Comparison of ENCODE assay signal across 12 cellular contexts in genomic region chr11:117979481-117980211, GRCh38. TPM values are rescaled to one million over a fixed set of nuclear protein-coding genes. Genes with fewer than 3 reads are reported as not detected.
DNase-seq lines count a peak whose midpoint lies in the region; ATAC-seq and TF ChIP-seq lines count a peak whose summit lies in the region.
"Had no signal": no experiment of that assay in that cellular context is flagged by ENCODE, and none has a peak within 500 bp of the region (broad histone marks: within the 10 kb centered on the region; RNA-seq: fewer than 3 reads in every experiment).

No MANE protein-coding gene starts in this region.

- H3K27me3 Mint-ChIP-seq in T-cell = no peaks in the 10 kb centered on the region

- H3K14ac ChIP-seq in neuronal stem cell (ENCODE audit: low read length) = no peak overlapping the region

- H3K9me3 ChIP-seq in vagina = no peaks in the 10 kb centered on the region
- no peaks in the 10 kb centered on the region for H3K9me3 ChIP-seq in neuronal stem cell (replicated peaks in 1 of 2; ENCODE audit: control insufficient read depth in 2 of 2, insufficient read depth in 1 of 2, low read depth in 1 of 2, low read length in 2 of 2)

- no peak overlapping the region for H3K4me2 ChIP-seq in neuronal stem cell (ENCODE audit: insufficient read depth, low read length, poor library complexity, severe bottlenecking)

- no peak overlapping the region for H2BK120ac ChIP-seq in neuronal stem cell (ENCODE audit: low read depth, low read length)

- no peak overlapping the region for H2BK5ac ChIP-seq in neuronal stem cell (ENCODE audit: low read length)

- H2AFZ ChIP-seq in neuronal stem cell (ENCODE audit: low read length) = no peak overlapping the region

- H3K4me3 ChIP-seq in vagina = no peak overlapping the region
- H3K4me3 ChIP-seq in neuronal stem cell (ENCODE audit: low read length in 2 of 2) = no peak overlapping the region

- no peak overlapping the region for H4K91ac ChIP-seq in neuronal stem cell (ENCODE audit: low read depth, low read length, poor library complexity)

- no peak overlapping the region for H2AK5ac ChIP-seq in neuronal stem cell (ENCODE audit: low read depth, low read length)

- POLR2A ChIA-PET in T-cell (lab: Charles Lee) = interaction anchor here in 1 of 2 donors (0.5 kb wide), 1 partner anchor 998 kb away, joined by 5 read pairs; no protein-coding TSS in a partner anchor

- no peak overlapping the region for H3K23ac ChIP-seq in neuronal stem cell (ENCODE audit: low read depth, low read length, poor library complexity)

- H2BK12ac ChIP-seq in neuronal stem cell (ENCODE audit: low read length) = no peak overlapping the region

- no peak overlapping the region for H3K18ac ChIP-seq in neuronal stem cell (ENCODE audit: low read length)

- no peaks in the 10 kb centered on the region for H3K9me3 Mint-ChIP-seq in T-cell

- no peaks in the 10 kb centered on the region for H3K27me3 ChIP-seq in vagina
- H3K27me3 ChIP-seq in neuronal stem cell (ENCODE audit: control insufficient read depth in 3 of 3, insufficient read depth in 3 of 3, low read depth in 1 of 3, low read length in 3 of 3) = peaks cover 0 to 14% (median 0%) of the 10 kb centered on the region in 3 experiments

- peak; percentile 79 for DNase-seq in Ammon's horn (ENCODE audit: low spot score)
- peak in 2 of 34 experiments; percentile 7 to 26 for DNase-seq in T-cell
- DNase-seq in left lobe of liver (ENCODE audit: low spot score) = no peak
- DNase-seq in NCI-H2227 (lab: John Stamatoyannopoulos, UW; ENCODE audit: unreplicated experiment) = no peak
- DNase-seq in vagina (ENCODE audit: extremely low spot score in 2 of 2) = no peak
- no peak for DNase-seq in EL
- DNase-seq in neuronal stem cell (ENCODE audit: low spot score) = no peak
- DNase-seq: Calu3, GOT3, NCI-H1694 treated with DMSO at 0.1 percent for 48 hours had no signal

- no peak overlapping the region for H2BK15ac ChIP-seq in neuronal stem cell (ENCODE audit: low read length)

- H3K27ac ChIP-seq in vagina (no peak overlapping the region), neuronal stem cell (replicated peaks; ENCODE audit: low read length) (no peak overlapping the region)
- H3K27ac ChIP-seq: VCaP had no signal

- no peak overlapping the region for H3K4ac ChIP-seq in neuronal stem cell (ENCODE audit: low read length)

- peaks cover 62 to 81% (median 75%) of the 10 kb centered on the region in 3 donors for H3K4me1 Mint-ChIP-seq in T-cell

- no CpG with 5 or more reads among the region's 7 CpGs for WGBS in neuronal stem cell (ENCODE audit: extremely low coverage in 2 of 2, insufficient read length in 2 of 2, insufficient replicate concordance in 1 of 2), 2 donors

- peak; percentile 69 for ATAC-seq in GM19438 (IDR thresholded peaks at IDR 0.05; ENCODE audit: low read depth, unreplicated experiment)
- ATAC-seq in T-cell (replicated peaks in 1 of 4) = peak; percentile 29 to 72 (median 59)
- peak; percentile 56 for ATAC-seq in left lobe of liver

- H3K9ac ChIP-seq in neuronal stem cell (ENCODE audit: low read depth, low read length, poor library complexity) = no peak overlapping the region

- H4K8ac ChIP-seq in neuronal stem cell (ENCODE audit: low read depth, low read length) = no peak overlapping the region

- no peak for TF ChIP-seq POLR2A in vagina (IDR thresholded peaks at IDR 0.05)

- H3K4me3 Mint-ChIP-seq in T-cell = peak overlapping the region; percentile 6 to 46 (median 26)

- TF ChIP-seq CTCF in vagina (IDR thresholded peaks at IDR 0.05) = no peak

- intact Hi-C loops in vagina (cut with DNase I) = no loop called here

- H3K79me1 ChIP-seq in neuronal stem cell (ENCODE audit: low read depth, low read length) = no peaks in the 10 kb centered on the region

- peaks cover 13% of the 10 kb centered on the region for H3K36me3 Mint-ChIP-seq in T-cell

- H3K27ac Mint-ChIP-seq in T-cell = peak overlapping the region; percentile 80

- H3K36me3 ChIP-seq in vagina (no peaks in the 10 kb centered on the region), neuronal stem cell (replicated peaks in 1 of 2; ENCODE audit: control insufficient read depth in 2 of 2, insufficient read depth in 2 of 2, low read length in 2 of 2) (no peaks in the 10 kb centered on the region)

- H3K4me1 ChIP-seq in vagina (no peaks in the 10 kb centered on the region), neuronal stem cell (ENCODE audit: control insufficient read depth in 2 of 2, insufficient read depth in 1 of 2, low read depth in 1 of 2, low read length in 2 of 2) (no peaks in the 10 kb centered on the region)

- CTCF ChIA-PET in T-cell (lab: Charles Lee) = interaction anchor here in 1 of 2 donors (0.8 to 1.7 kb wide), 3 partner anchors 19 to 33 kb away, joined by 3 to 5 read pairs (median 5); no protein-coding TSS in a partner anchor

RNA-seq across cellular contexts. Expression of gene IL10RA, which starts 6.5 kb away (rescaled TPM):
- total RNA-seq in T-cell (100 to 1,000 TPM; 195 to 450 (median 375) TPM), left lobe of liver (7.8 TPM), vagina (29.0 TPM)
- polyA plus RNA-seq in neuronal stem cell (2013, experiment 1 of 2) = 0.06 TPM
- polyA plus RNA-seq in neuronal stem cell (2013, experiment 2 of 2) = 0.06 TPM

RNA-seq across cellular contexts. Expression of gene TMPRSS13, which starts 50.4 kb away (rescaled TPM):
- total RNA-seq in T-cell (1 to 10 TPM; 2.1 to 4.7 (median 3.7) TPM), left lobe of liver (0.15 TPM), vagina (9.6 TPM)
- polyA plus RNA-seq in neuronal stem cell (2013, experiment 1 of 2) = 0.10 TPM
- 0.12 TPM for polyA plus RNA-seq in neuronal stem cell (2013, experiment 2 of 2)
